ENCODE assay signal across 1 cellular context in genomic region chr6:79045966-79046365, GRCh38.
TF ChIP-seq lines count a peak whose summit lies in the region.

No MANE protein-coding gene starts in this region.

TF ChIP-seq in HepG2, 621 proteins besides CTCF, POLR2A, EP300 and RAD21:
- TF ChIP-seq CBX5 (CRISPR knock-in tag; IDR thresholded peaks at IDR 0.05; ENCODE audit: borderline replicate concordance), result no peak
